In genomic region chr4:15478724-15479088, GRCh38 we compare ENCODE assay signal across 16 cellular contexts. TPM values are rescaled to one million over a fixed set of nuclear protein-coding genes. Genes with fewer than 3 reads are reported as not detected.
DNase-seq lines count a peak whose midpoint lies in the region; ATAC-seq, FAIRE-seq and TF ChIP-seq lines count a peak whose summit lies in the region.
"Had no signal": no experiment of that assay in that cellular context is flagged by ENCODE, and none has a peak within 500 bp of the region (broad histone marks: within the 10 kb centered on the region; RNA-seq: fewer than 3 reads in every experiment).

No MANE protein-coding gene starts in this region.

- no peaks in the 10 kb centered on the region for H3K79me2 ChIP-seq in neural cell (replicated peaks; ENCODE audit: insufficient read depth, low read length)

- H2AFZ ChIP-seq in IMR-90 (replicated peaks; ENCODE audit: low read length, poor library complexity) (peak overlapping the region; percentile 74), neural cell (ENCODE audit: low read depth, low read length) (no peak overlapping the region)

- H3K9me2 ChIP-seq in neural cell (ENCODE audit: insufficient read depth, low read length): no peaks in the 10 kb centered on the region

- intact Hi-C loops in IMR-90 (cut with micrococcal nuclease): loop anchor here (1.0 to 10.0 kb wide), 7 partner anchors 172 to 746 kb away; partner anchors contain the start of gene TAPT1

- no peak for TF ChIP-seq EP300 in A549 (IDR thresholded peaks at IDR 0.05)
- TF ChIP-seq EP300 in neural cell (conservative IDR thresholded peaks at IDR 0.05; ENCODE audit: poor library complexity, severe bottlenecking): no peak

- H2BK15ac ChIP-seq in IMR-90 (ENCODE audit: low read depth, low read length): no peak overlapping the region

- TF ChIP-seq POLR2A in A549 (IDR thresholded peaks at IDR 0.05; ENCODE audit: low read length) (no peak), IMR-90 (IDR thresholded peaks at IDR 0.05; ENCODE audit: low read depth, low read length) (no peak)

- H3F3A ChIP-seq in neural cell (ENCODE audit: insufficient read depth, low read length, poor library complexity, severe bottlenecking): no peaks in the 10 kb centered on the region

- CTCF ChIA-PET in A549 (lab: Yijun Ruan, JAX): interaction anchor here (0.9 to 2.3 kb wide), 9 partner anchors 9 to 522 kb away, joined by 3 to 18 read pairs (median 7); partner anchors contain the start of gene CC2D2A
- CTCF ChIA-PET in IMR-90 (lab: Yijun Ruan, JAX): interaction anchor here (1.1 to 1.8 kb wide), 5 partner anchors 9 to 477 kb away, joined by 4 to 10 read pairs (median 6); partner anchors contain the start of gene CC2D2A

- H3K9me1 ChIP-seq in IMR-90 (ENCODE audit: insufficient read depth, low read length): no peaks in the 10 kb centered on the region

- no peak overlapping the region for H2AK9ac ChIP-seq in IMR-90 (replicated peaks; ENCODE audit: low read depth, low read length, poor library complexity)

- no peak overlapping the region for H3K14ac ChIP-seq in IMR-90 (replicated peaks; ENCODE audit: low read depth, low read length)

- 35% methylated on average over 5 of the region's 5 CpGs for WGBS in A549 (ENCODE audit: missing lambda C conversion rate)
- WGBS in IMR-90 (ENCODE audit: extremely low coverage in 2 of 2, insufficient read length in 1 of 2), 2 experiments: 100% methylated on average over 1 of the region's 5 CpGs; no CpG with 5 or more reads in 1 of the 2 experiments

- no peak overlapping the region for H4K5ac ChIP-seq in IMR-90 (ENCODE audit: low read depth, low read length)

- no peaks in the 10 kb centered on the region for H3K27me3 ChIP-seq in IMR-90 (ENCODE audit: control insufficient read depth, insufficient read depth, low read length)
- no peaks in the 10 kb centered on the region for H3K27me3 ChIP-seq in neural cell (ENCODE audit: insufficient read depth, low read depth, low read length)
- H3K27me3 ChIP-seq: heart left ventricle had no signal

- no peak overlapping the region for H2BK20ac ChIP-seq in IMR-90 (ENCODE audit: low read depth, low read length)

- H3K79me1 ChIP-seq in IMR-90 (ENCODE audit: low read depth in 1 of 2, low read length in 2 of 2): peaks cover 9 to 20% of the 10 kb centered on the region in 2 experiments; a peak in 3 of 4 replicates

- H2AK5ac ChIP-seq in IMR-90 (ENCODE audit: low read depth, low read length): 0 out of 2 replicates have a peak overlapping the region, but pooled peaks have one; percentile 11

- H3K4ac ChIP-seq in IMR-90 (ENCODE audit: low read depth, low read length): no peak overlapping the region

- ATAC-seq in A549 (peak in 1 of 2 experiments; percentile 32; a peak in 3 of 6 replicates), IMR-90 (ENCODE audit: low read depth) (no peak; the same call in 1 of the 2 replicates), GM18520 (IDR thresholded peaks at IDR 0.05; ENCODE audit: unreplicated experiment) (no peak)
- ATAC-seq: naive thymus-derived CD8-positive, alpha-beta T cell had no signal

- no peak overlapping the region for H3K18ac ChIP-seq in IMR-90 (ENCODE audit: low read depth, low read length)

- no peak overlapping the region for H4K91ac ChIP-seq in IMR-90 (ENCODE audit: insufficient read depth, low read depth, low read length)

- no peak overlapping the region; the same call in 2 of the 3 replicates for H3K4me2 ChIP-seq in A549
- no peak overlapping the region for H3K4me2 ChIP-seq in IMR-90 (ENCODE audit: low read depth, low read length)
- H3K4me2 ChIP-seq in neural cell (ENCODE audit: low read length): no peak overlapping the region

- H3K36me3 Mint-ChIP-seq in chondrocyte (ENCODE audit: low read depth): peaks cover 11% of the 10 kb centered on the region

- no peaks in the 10 kb centered on the region for H3K27me3 Mint-ChIP-seq in chondrocyte (ENCODE audit: low read depth)
- H3K27me3 Mint-ChIP-seq: naive thymus-derived CD8-positive, alpha-beta T cell; stimulated activated naive CD8-positive, alpha-beta T cell treated with anti-CD3 and anti-CD28 coated beads, Interleukin-15, amount 100 ng/mL, for 72 hours had no signal

- POLR2A ChIA-PET in A549 (lab: Yijun Ruan, JAX) (interaction anchor here (0.8 to 1.5 kb wide), 3 partner anchors 9 to 404 kb away, joined by 4 to 5 read pairs (median 5); partner anchors contain the start of genes CC2D2A and FBXL5), IMR-90 (lab: Charles Lee; ENCODE audit: unreplicated experiment) (interaction anchor here (0.5 kb wide), 1 partner anchor 159 kb away, joined by 3 read pairs; no protein-coding TSS in a partner anchor)

- H3K4me1 Mint-ChIP-seq in chondrocyte (ENCODE audit: low read depth): peaks cover 28% of the 10 kb centered on the region
- H3K4me1 Mint-ChIP-seq: stimulated activated naive CD8-positive, alpha-beta T cell treated with anti-CD3 and anti-CD28 coated beads, Interleukin-15, amount 100 ng/mL, for 72 hours had no signal

- no peak overlapping the region for H2BK120ac ChIP-seq in IMR-90 (ENCODE audit: low read depth, low read length)

- peak overlapping the region; percentile 97 for H3K27ac Mint-ChIP-seq in chondrocyte (ENCODE audit: unreplicated experiment)
- H3K27ac Mint-ChIP-seq: stimulated activated naive CD8-positive, alpha-beta T cell treated with anti-CD3 and anti-CD28 coated beads, Interleukin-15, amount 100 ng/mL, for 72 hours had no signal

- H3K36me3 ChIP-seq in IMR-90 (ENCODE audit: control insufficient read depth, insufficient read depth, low read length) (peaks cover 6% of the 10 kb centered on the region; the same call in 1 of the 2 replicates), neural cell (ENCODE audit: insufficient read depth, low read length) (no peaks in the 10 kb centered on the region)

- no peaks in the 10 kb centered on the region for H4K20me1 ChIP-seq in IMR-90 (ENCODE audit: insufficient read depth, low read length)
- H4K20me1 ChIP-seq in neural cell (ENCODE audit: insufficient read depth): no peaks in the 10 kb centered on the region

- H4K8ac ChIP-seq in IMR-90 (ENCODE audit: low read depth in 2 of 2, low read length in 2 of 2): no peak overlapping the region; a peak in 1 of 4 replicates

- H3K9ac ChIP-seq in IMR-90 (ENCODE audit: low read depth, low read length) (no peak overlapping the region), neural cell (ENCODE audit: low read length) (no peak overlapping the region)

- peak overlapping the region; percentile 54; the same call in 2 of the 3 replicates for H3K4me3 ChIP-seq in A549
- H3K4me3 ChIP-seq in IMR-90 (ENCODE audit: insufficient read depth, low read depth, low read length): no peak overlapping the region
- H3K4me3 ChIP-seq in neural cell (ENCODE audit: low read length): peak overlapping the region; percentile 60
- H3K4me3 ChIP-seq: SK-N-MC had no signal

- no peak overlapping the region for H3K4me3 Mint-ChIP-seq in chondrocyte (ENCODE audit: unreplicated experiment)
- H3K4me3 Mint-ChIP-seq: naive thymus-derived CD8-positive, alpha-beta T cell; stimulated activated naive CD8-positive, alpha-beta T cell treated with anti-CD3 and anti-CD28 coated beads, Interleukin-15, amount 100 ng/mL, for 72 hours had no signal

- H3K9me3 ChIP-seq in A549: no peaks in the 10 kb centered on the region
- H3K9me3 ChIP-seq in IMR-90 (ENCODE audit: control insufficient read depth, insufficient read depth, low read length): no peaks in the 10 kb centered on the region
- H3K9me3 ChIP-seq in neural cell (ENCODE audit: low read length): no peaks in the 10 kb centered on the region
- H3K9me3 ChIP-seq: heart left ventricle had no signal

- H3K27ac ChIP-seq in A549 (peak overlapping the region; percentile 92 to 95; a peak in 4 of 6 replicates), IMR-90 (ENCODE audit: insufficient read depth, low read length) (no peak overlapping the region), neural cell (ENCODE audit: low read length) (no peak overlapping the region)
- H3K27ac ChIP-seq: SK-N-MC had no signal

- TF ChIP-seq RAD21 in A549 (conservative IDR thresholded peaks at IDR 0.05 in 1 of 2, IDR thresholded peaks at IDR 0.05 in 1 of 2) (no peak), IMR-90 (IDR thresholded peaks at IDR 0.05; ENCODE audit: low read length) (no peak), neural cell (conservative IDR thresholded peaks at IDR 0.05) (no peak)

- H2BK5ac ChIP-seq in IMR-90 (ENCODE audit: low read depth, low read length, poor library complexity, severe bottlenecking): no peak overlapping the region

- BruUV-seq in IMR-90 (replicated peaks; lab: Mats Ljungman, UMichigan): no TSS peak

- no peak overlapping the region for H3K23ac ChIP-seq in IMR-90 (ENCODE audit: low read depth, low read length)

- TF ChIP-seq CTCF in A549 (IDR thresholded peaks at IDR 0.05) (no peak), IMR-90 (conservative IDR thresholded peaks at IDR 0.05; ENCODE audit: low read depth, low read length) (no peak), chondrocyte (IDR thresholded peaks at IDR 0.05) (no peak), neural cell (IDR thresholded peaks at IDR 0.05; ENCODE audit: poor library complexity, severe bottlenecking) (no peak), GM13977 (IDR thresholded peaks at IDR 0.05; ENCODE audit: extremely low read depth, insufficient read depth, missing control alignments) (no peak)

- FAIRE-seq in A549 (lab: Jason Lieb, UNC): no peak
- FAIRE-seq: bronchial epithelial cell had no signal

- H3K9me3 Mint-ChIP-seq in chondrocyte (ENCODE audit: low read depth): no peaks in the 10 kb centered on the region

- peaks cover 10% of the 10 kb centered on the region for H3K4me1 ChIP-seq in A549
- H3K4me1 ChIP-seq in IMR-90 (ENCODE audit: control insufficient read depth, insufficient read depth, low read length): peaks cover 9% of the 10 kb centered on the region

- H3K56ac ChIP-seq in IMR-90 (ENCODE audit: extremely low read depth, insufficient read depth, low read length): no peak overlapping the region

- dilution Hi-C loops in IMR-90 (cut with HindIII; ENCODE audit: low sequenced_read_pairs, unreplicated experiment): no loop called here

- in situ Hi-C loops in IMR-90 (cut with MboI; ENCODE audit: low sequenced_read_pairs): loop anchor here (10.0 to 25.0 kb wide), 4 partner anchors 326 to 734 kb away; no protein-coding TSS in a partner anchor
- in situ Hi-C loops in GM13977 (cut with MboI; ENCODE audit: low pct_unique_long_range_greater_than_20kb, low sequenced_read_pairs, unreplicated experiment): no loop called here

- DNase-seq in A549 (ENCODE audit: low read depth in 1 of 2, low spot score in 1 of 2): peak in 1 of 2 experiments; percentile 3
- no peak for DNase-seq in IMR-90
- no peak for DNase-seq in chondrocyte (ENCODE audit: low spot score)
- DNase-seq in NCI-H526 (lab: John Stamatoyannopoulos, UW): no peak
- no peak for DNase-seq in GM13977 (ENCODE audit: low spot score)
- DNase-seq in NCI-H1694 (lab: John Stamatoyannopoulos, UW): no peak
- DNase-seq: activated effector memory CD4-positive, alpha-beta T cell treated with anti-CD3 and anti-CD28 coated beads, Interleukin-2, amount 50 U/mL, for 16 hours; naive thymus-derived CD8-positive, alpha-beta T cell; stimulated activated naive CD8-positive, alpha-beta T cell treated with anti-CD3 and anti-CD28 coated beads, Interleukin-15, amount 100 ng/mL, for 72 hours had no signal

RNA-seq across cellular contexts. Expression of gene CC2D2A, which starts 9.0 kb away (rescaled TPM):
- polyA plus RNA-seq in A549 (2011; rRNA removed): 18.8 and 23.3 TPM in 2 replicates
- polyA plus RNA-seq in A549 (2012; cell fraction: cytosol; rRNA removed): 6.7 and 7.3 TPM in 2 replicates
- 6.0 and 8.9 TPM in 2 replicates for polyA plus RNA-seq in A549 (2012; cell fraction: nucleus; rRNA removed)
- polyA plus RNA-seq in A549 (2017; fragmentation: RNase III; extraction: RNeasy Plus Mini Kit Qiagen cat#74134 plus additional on column Dnase treatment): 10.1 to 11.3 TPM (median 10.7 TPM) in 3 replicates
- polyA minus RNA-seq in A549 (2011; rRNA and poly(A)+ RNA removed): 11.8 and 13.5 TPM in 2 replicates
- total RNA-seq in IMR-90 (2012; rRNA removed): 21.9 and 26.3 TPM in 2 replicates
- 16.7 and 20.8 TPM in 2 replicates for polyA plus RNA-seq in IMR-90 (2012; rRNA removed)
- polyA plus RNA-seq in IMR-90 (2012; cell fraction: cytosol; rRNA removed): 4.7 and 14.8 TPM in 2 replicates
- 5.9 and 31.6 TPM in 2 replicates for polyA plus RNA-seq in IMR-90 (2012; cell fraction: nucleus; rRNA removed; ENCODE audit: low replicate concordance)
- total RNA-seq in chondrocyte: 18.6 to 31.5 TPM (median 19.2 TPM) in 3 replicates
- 8.6 and 10.7 TPM in 2 replicates for polyA plus RNA-seq in neural cell
- 10.7 and 11.8 TPM in 2 replicates for polyA minus RNA-seq in neural cell
- total RNA-seq: activated CD8-positive, alpha-beta memory T cell treated with anti-CD3 and anti-CD28 coated beads for 36 hours; naive thymus-derived CD8-positive, alpha-beta T cell had no signal
- polyA plus RNA-seq: naive thymus-derived CD8-positive, alpha-beta T cell had no signal

RNA-seq across cellular contexts. Expression of gene C1QTNF7, which starts 50.9 kb away (rescaled TPM):
- polyA plus RNA-seq in A549 (2011; rRNA removed): not detected in 2 replicates
- not detected in 2 replicates for polyA plus RNA-seq in A549 (2012; cell fraction: cytosol; rRNA removed)
- not detected in 2 replicates for polyA plus RNA-seq in A549 (2012; cell fraction: nucleus; rRNA removed)
- not detected in 3 replicates for polyA plus RNA-seq in A549 (2017; fragmentation: RNase III; extraction: RNeasy Plus Mini Kit Qiagen cat#74134 plus additional on column Dnase treatment)
- polyA minus RNA-seq in A549 (2011; rRNA and poly(A)+ RNA removed): not detected in 2 replicates
- 0.18 and 0.28 TPM in 2 replicates for total RNA-seq in IMR-90 (2012; rRNA removed)
- polyA plus RNA-seq in IMR-90 (2012; rRNA removed): 0.12 and 0.23 TPM in 2 replicates
- polyA plus RNA-seq in IMR-90 (2012; cell fraction: cytosol; rRNA removed): 0.01 and 0.10 TPM in 2 replicates
- polyA plus RNA-seq in IMR-90 (2012; cell fraction: nucleus; rRNA removed; ENCODE audit: low replicate concordance): 0.10 TPM in 1 of 2 replicates, not detected in the other
- total RNA-seq in chondrocyte: 0.33 to 1.0 TPM (median 0.53 TPM) in 3 replicates
- polyA plus RNA-seq in neural cell: not detected in 2 replicates
- polyA minus RNA-seq in neural cell: 0.24 TPM in 1 of 2 replicates, not detected in the other
- total RNA-seq: bronchial epithelial cell; endothelial cell of umbilical vein; naive thymus-derived CD8-positive, alpha-beta T cell had no signal
- polyA plus RNA-seq: endothelial cell of umbilical vein had no signal

Comparison
In these comparisons a context has a peak if more than half of its experiments do, and no peak if none do; other contexts are left out.
1. H3K27ac ChIP-seq: peak in A549 (2 of 2); none in IMR-90 (single experiment) and neural cell (single experiment).